In genomic region chr2:218271487-218271797, GRCh38 we compare ENCODE assay signal across 8 cellular contexts. TPM values are rescaled to one million over a fixed set of nuclear protein-coding genes. Genes with fewer than 3 reads are reported as not detected.
DNase-seq lines count a peak whose midpoint lies in the region; ATAC-seq, FAIRE-seq and TF ChIP-seq lines count a peak whose summit lies in the region.

No MANE protein-coding gene starts in this region.

- TF ChIP-seq POLR2A in vagina (IDR thresholded peaks at IDR 0.05) (no peak), GM12892 (IDR thresholded peaks at IDR 0.05; ENCODE audit: low read depth, low read length) (no peak)

- H3K9me3 Mint-ChIP-seq in mesothelial cell of epicardium, result no peaks in the 10 kb centered on the region

- H3K27me3 ChIP-seq in heart right ventricle, result no peaks in the 10 kb centered on the region
- no peaks in the 10 kb centered on the region for H3K27me3 ChIP-seq in brain microvascular endothelial cell (replicated peaks)
- H3K27me3 ChIP-seq in vagina, result no peaks in the 10 kb centered on the region

- intact Hi-C loops in heart right ventricle (cut with DNase I), result loop anchor here in 6 of 10 donors (2.0 to 10.0 kb wide), 6 partner anchors 15 to 383 kb away; partner anchors contain the start of genes CTDSP1 (in 6 of the 6), ARPC2 (in 2 of the 6), BCS1L (in 1 of the 6) and ZNF142 (in 1 of the 6)
- intact Hi-C loops in left ventricle myocardium superior (cut with micrococcal nuclease), result no loop called here
- intact Hi-C loops in vagina (cut with DNase I), result loop anchor here (5.0 kb wide), 1 partner anchor 54 kb away; the partner anchor contains the start of gene ARPC2

- DNase-seq in heart right ventricle (no peak), left ventricle myocardium superior (no peak), brain microvascular endothelial cell (no peak), mesothelial cell of epicardium (ENCODE audit: low spot score in 2 of 2, unreplicated experiment in 2 of 2) (no peak), vagina (ENCODE audit: extremely low spot score in 2 of 2) (no peak), GM12892 (ENCODE audit: insufficient read length) (no peak), superior temporal gyrus (ENCODE audit: extremely low spot score) (no peak)

- TF ChIP-seq CTCF in heart right ventricle (IDR thresholded peaks at IDR 0.05), result no peak
- TF ChIP-seq CTCF in brain microvascular endothelial cell (IDR thresholded peaks at IDR 0.05; ENCODE audit: low read depth, low read length, missing control alignments), result no peak
- TF ChIP-seq CTCF in mesothelial cell of epicardium (IDR thresholded peaks at IDR 0.05; ENCODE audit: unreplicated experiment), result no peak
- TF ChIP-seq CTCF in vagina (IDR thresholded peaks at IDR 0.05), result no peak

- peaks cover 27% of the 10 kb centered on the region for H3K4me1 Mint-ChIP-seq in mesothelial cell of epicardium

- no peak for ATAC-seq in heart right ventricle
- no peak for ATAC-seq in left ventricle myocardium superior
- no peak for ATAC-seq in HG02870 (IDR thresholded peaks at IDR 0.05; ENCODE audit: unreplicated experiment)

- WGBS in heart right ventricle, 2 donors, result 48 to 51% methylated on average over 4 of the region's 4 CpGs

- H3K4me3 Mint-ChIP-seq in mesothelial cell of epicardium, result peak overlapping the region; percentile 98

- in situ Hi-C loops in brain microvascular endothelial cell (cut with HindIII; ENCODE audit: low pct_ligation_motif_present, low sequenced_read_pairs), result no loop called here

- no peaks in the 10 kb centered on the region for H3K27me3 Mint-ChIP-seq in mesothelial cell of epicardium (ENCODE audit: low read depth)

- peaks cover 0 to 59% (median 39%) of the 10 kb centered on the region in 9 donors for H3K36me3 ChIP-seq in heart right ventricle
- peaks cover 37% of the 10 kb centered on the region for H3K36me3 ChIP-seq in brain microvascular endothelial cell (replicated peaks)
- peaks cover 0 to 49% of the 10 kb centered on the region in 2 donors for H3K36me3 ChIP-seq in vagina

- peak overlapping the region; percentile 88 for H3K27ac Mint-ChIP-seq in mesothelial cell of epicardium

- H3K4me1 ChIP-seq in heart right ventricle (peaks cover 17 to 67% (median 47%) of the 10 kb centered on the region in 9 donors), vagina (peaks cover 53% of the 10 kb centered on the region)

- peak overlapping the region in 9 of 10 donors; percentile 23 to 92 (median 81) for H3K27ac ChIP-seq in heart right ventricle
- no peak overlapping the region for H3K27ac ChIP-seq in brain microvascular endothelial cell
- H3K27ac ChIP-seq in vagina, result peak overlapping the region; percentile 94

- peaks cover 12% of the 10 kb centered on the region for H3K36me3 Mint-ChIP-seq in mesothelial cell of epicardium

- H3K4me3 ChIP-seq in heart right ventricle (peak overlapping the region in 9 of 10 donors; percentile 72 to 97 (median 83)), brain microvascular endothelial cell (ENCODE audit: low read depth, low read length) (peak overlapping the region; percentile 92), vagina (peak overlapping the region; percentile 85 to 94)

- no peak for FAIRE-seq in GM12892 (lab: Jason Lieb, UNC)

- H3K9me3 ChIP-seq in heart right ventricle, result no peaks in the 10 kb centered on the region
- H3K9me3 ChIP-seq in vagina, result no peaks in the 10 kb centered on the region

RNA-seq across cellular contexts. Expression of gene PNKD, which starts 1.1 kb away (rescaled TPM):
- 10 to 100 TPM; 56.9 to 91.1 (median 74.2) TPM for total RNA-seq in heart right ventricle
- polyA plus RNA-seq in heart right ventricle, result 100 to 1,000 TPM in 1 of 2 donors, 10 to 100 TPM in 1; 76.7 to 138 TPM
- total RNA-seq in left ventricle myocardium superior, result 67.1 TPM
- 63.2 to 70.4 TPM (median 69.5 TPM) in 3 replicates for total RNA-seq in mesothelial cell of epicardium
- total RNA-seq in vagina, result 28.7 TPM
- 41.8 TPM for polyA plus RNA-seq in GM12892 (2012; ENCODE audit: missing spikeins)

RNA-seq across cellular contexts. Expression of gene AAMP, which starts 1.5 kb away (rescaled TPM):
- total RNA-seq in heart right ventricle (10 to 100 TPM; 45.9 to 65.1 (median 57.5) TPM), left ventricle myocardium superior (47.7 TPM), mesothelial cell of epicardium (66.6 to 67.2 TPM (median 67.1 TPM) in 3 replicates), vagina (106 TPM)
- polyA plus RNA-seq in heart right ventricle, result 100 to 1,000 TPM in 1 of 2 donors, 10 to 100 TPM in 1; 33.4 to 116 TPM
- polyA plus RNA-seq in GM12892 (2012; ENCODE audit: missing spikeins), result 57.6 TPM

RNA-seq across cellular contexts. Expression of gene GPBAR1, which starts 10.6 kb away (rescaled TPM):
- total RNA-seq in heart right ventricle (1 to 10 TPM in 7 of 10 donors, under 1 TPM in 3; 0.36 to 3.7 (median 1.3) TPM), left ventricle myocardium superior (0.67 TPM), mesothelial cell of epicardium (0.55 to 0.93 TPM (median 0.78 TPM) in 3 replicates), vagina (8.1 TPM)
- 1 to 10 TPM; 1.8 to 2.3 TPM for polyA plus RNA-seq in heart right ventricle
- polyA plus RNA-seq in GM12892 (2012; ENCODE audit: missing spikeins), result 0.21 TPM

RNA-seq across cellular contexts. Expression of gene TMBIM1, which starts 20.9 kb away (rescaled TPM):
- total RNA-seq in heart right ventricle (100 to 1,000 TPM in 7 of 10 donors, 10 to 100 TPM in 3; 85.3 to 151 (median 110) TPM), left ventricle myocardium superior (109 TPM), mesothelial cell of epicardium (74.9 to 82.6 TPM (median 80.7 TPM) in 3 replicates), vagina (232 TPM)
- 100 to 1,000 TPM in 1 of 2 donors, 10 to 100 TPM in 1; 30.9 to 139 TPM for polyA plus RNA-seq in heart right ventricle
- 18.7 TPM for polyA plus RNA-seq in GM12892 (2012; ENCODE audit: missing spikeins)

RNA-seq across cellular contexts. Expression of gene ARPC2, which starts 54.5 kb away (rescaled TPM):
- total RNA-seq in heart right ventricle, result 100 to 1,000 TPM; 120 to 213 (median 134) TPM
- polyA plus RNA-seq in heart right ventricle, result 100 to 1,000 TPM in 1 of 2 donors, 10 to 100 TPM in 1; 58.5 to 176 TPM
- total RNA-seq in left ventricle myocardium superior, result 139 TPM
- total RNA-seq in mesothelial cell of epicardium, result 274 to 279 TPM (median 276 TPM) in 3 replicates
- total RNA-seq in vagina, result 284 TPM
- 520 TPM for polyA plus RNA-seq in GM12892 (2012; ENCODE audit: missing spikeins)
